Comparison of ENCODE assay signal across 8 cellular contexts in the genomic region with DNA sequence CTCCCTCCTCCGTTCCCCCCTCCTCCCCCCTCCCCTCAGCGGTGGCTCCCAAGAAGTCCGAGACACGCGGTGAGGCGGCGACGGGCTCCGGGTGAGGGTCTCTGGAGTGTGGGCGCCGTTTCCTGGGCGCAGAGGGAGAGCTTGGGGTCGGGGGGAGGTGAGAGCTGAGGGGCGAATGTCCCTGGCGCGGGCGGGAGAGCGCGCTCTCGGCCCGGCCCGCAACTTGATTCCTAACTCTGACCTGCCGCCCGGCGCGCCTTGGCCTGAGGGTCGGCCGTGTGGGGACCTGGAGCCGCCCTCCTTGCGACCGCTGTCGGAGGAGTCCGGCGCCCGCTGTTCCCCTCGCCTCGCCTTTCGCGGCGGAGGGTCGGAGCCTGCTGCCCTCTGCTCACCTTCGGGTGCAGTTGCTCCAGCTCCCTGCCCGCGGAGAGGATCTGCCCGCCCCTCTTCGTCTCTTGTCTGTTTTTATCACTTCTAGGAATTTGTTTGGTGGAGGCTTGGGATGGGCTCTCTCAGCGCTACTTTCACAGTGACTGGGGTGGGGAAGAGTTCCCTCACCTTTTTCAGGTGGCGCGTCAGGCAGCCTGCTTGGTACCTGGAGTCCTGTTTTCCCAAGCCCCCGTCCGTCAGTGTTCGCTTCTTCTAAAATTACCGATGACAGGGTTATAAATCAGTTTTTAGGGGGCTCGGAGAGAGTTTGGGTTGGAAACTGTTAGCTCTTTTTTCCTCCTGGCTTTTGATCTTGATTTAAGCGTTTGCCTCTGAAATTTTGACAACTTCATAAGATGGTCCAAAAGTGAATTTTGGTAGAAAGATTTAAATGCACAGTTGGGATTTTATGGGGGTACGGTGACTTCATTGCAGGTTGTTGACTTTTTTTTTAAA. TPM values are rescaled to one million over a fixed set of nuclear protein-coding genes. Genes with fewer than 3 reads are reported as not detected.
DNase-seq lines count a peak whose midpoint lies in the region; FAIRE-seq and TF ChIP-seq lines count a peak whose summit lies in the region.

No MANE protein-coding gene starts in this region.

- H3K9ac ChIP-seq in neural progenitor cell: peak overlapping the region; percentile 87

- peak overlapping the region; percentile 99 for H3K4me3 Mint-ChIP-seq in neural progenitor cell

- H3K4me3 ChIP-seq in LNCaP clone FGC (ENCODE audit: low read depth, low read length) (peak overlapping the region; percentile 69), fibroblast of mammary gland (ENCODE audit: control insufficient read depth, low read depth, low read length) (peak overlapping the region; percentile 87), neural progenitor cell (peak overlapping the region; percentile 97)

- H3K9me3 ChIP-seq in neural progenitor cell (ENCODE audit: low read depth): no peaks in the 10 kb centered on the region

- H3K27me3 Mint-ChIP-seq in neural progenitor cell (ENCODE audit: insufficient read depth, low read depth): peaks cover 6% of the 10 kb centered on the region

- no peaks in the 10 kb centered on the region for H3K27me3 ChIP-seq in neural progenitor cell

- peak overlapping the region; percentile 95 for H3K4me2 ChIP-seq in neural progenitor cell

- no peak for TF ChIP-seq POLR2A in H54 (IDR thresholded peaks at IDR 0.05; ENCODE audit: low read depth, low read length)

- peak overlapping the region; percentile 92 for H3K27ac Mint-ChIP-seq in neural progenitor cell

- no peaks in the 10 kb centered on the region for H3K36me3 ChIP-seq in neural progenitor cell

- TF ChIP-seq CTCF in LNCaP clone FGC (IDR thresholded peaks at IDR 0.05; ENCODE audit: control insufficient read depth, extremely low read depth, insufficient read depth) (no peak), fibroblast of mammary gland (conservative IDR thresholded peaks at IDR 0.05; ENCODE audit: control insufficient read depth, insufficient read depth, low read depth, low read length) (no peak), neural progenitor cell (IDR thresholded peaks at IDR 0.05) (no peak)

- H3K79me2 ChIP-seq in neural progenitor cell (ENCODE audit: low read depth): peaks cover 51% of the 10 kb centered on the region

- H3K27ac ChIP-seq in neural progenitor cell: peak overlapping the region; percentile 96

- peaks cover 18% of the 10 kb centered on the region for H3K4me1 Mint-ChIP-seq in neural progenitor cell

- no peak for FAIRE-seq in H54 (lab: Jason Lieb, UNC)

- peak overlapping the region; percentile 11 for H2AFZ ChIP-seq in neural progenitor cell (replicated peaks)

- peaks cover 7% of the 10 kb centered on the region for H3K36me3 Mint-ChIP-seq in neural progenitor cell

- DNase-seq in NCI-H510A treated with DMSO at 0.1 percent for 48 hours (lab: John Stamatoyannopoulos, UW) (peak; percentile 62), NCI-H510A (lab: John Stamatoyannopoulos, UW) (no peak), H54 (ENCODE audit: insufficient read length, low spot score) (peak; percentile 27), LNCaP clone FGC (ENCODE audit: low read depth) (no peak), fibroblast of mammary gland (ENCODE audit: low read depth) (no peak), neural progenitor cell (ENCODE audit: low spot score) (peak; percentile 92), dedifferentiated amniotic fluid mesenchymal stem cell (ENCODE audit: extremely low spot score) (no peak)
- peak; percentile 30 to 38 for DNase-seq in activated CD4-positive, alpha-beta T cell treated with anti-CD3 and anti-CD28 coated beads, Interleukin-2, amount 50 U/mL, for 48 hours

- H4K20me1 ChIP-seq in neural progenitor cell (ENCODE audit: low read depth): peaks cover 45% of the 10 kb centered on the region

- peaks cover 15% of the 10 kb centered on the region for H3K4me1 ChIP-seq in neural progenitor cell

- H3F3A ChIP-seq in neural progenitor cell (ENCODE audit: low read depth): peaks cover 27% of the 10 kb centered on the region

- no peaks in the 10 kb centered on the region for H3K9me3 Mint-ChIP-seq in neural progenitor cell

RNA-seq across cellular contexts. Expression of a gene that starts 0.5 kb away (rescaled TPM):
- 29.6 and 33.6 TPM in 2 replicates for total RNA-seq in neural progenitor cell (ENCODE audit: low replicate concordance)

Comparison
In these comparisons a context has a peak if more than half of its experiments do, and no peak if none do; other contexts are left out.
1. DNase-seq: peak in NCI-H510A treated with DMSO at 0.1 percent for 48 hours (single experiment), H54 (single experiment), activated CD4-positive, alpha-beta T cell treated with anti-CD3 and anti-CD28 coated beads, Interleukin-2, amount 50 U/mL, for 48 hours (2 of 2) and neural progenitor cell (single experiment); none in NCI-H510A (single experiment), LNCaP clone FGC (single experiment), fibroblast of mammary gland (single experiment) and dedifferentiated amniotic fluid mesenchymal stem cell (single experiment).
2. Peak in every context shown above with its lines, with median percentiles within 50 percentile points of each other: H3K4me3 ChIP-seq.